Comparison of ENCODE assay signal across 18 cellular contexts in the genomic region with DNA sequence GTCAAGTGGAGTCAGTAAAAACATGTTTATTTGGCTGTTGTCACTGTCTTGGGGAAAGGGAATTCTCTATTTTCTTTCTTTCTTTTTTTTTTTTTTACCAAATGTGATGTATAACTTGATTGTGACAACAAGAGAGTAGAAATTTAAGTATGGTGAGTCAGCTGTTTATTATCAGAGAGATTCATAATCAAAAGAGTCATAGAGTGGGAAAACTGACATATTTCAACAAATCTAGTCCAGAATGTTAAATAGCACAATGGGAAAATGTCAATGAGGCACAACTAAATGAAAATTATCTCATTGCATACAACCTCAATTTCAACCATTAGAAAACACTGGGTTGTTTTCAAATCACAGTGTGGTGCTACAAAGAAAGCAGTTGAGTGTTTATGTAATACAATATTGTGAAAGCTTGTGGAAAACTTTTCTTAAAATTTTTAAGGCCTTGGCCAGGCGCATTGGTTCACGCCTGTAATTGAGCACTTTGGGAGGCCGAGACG.
"Had no signal": no experiment of that assay in that cellular context is flagged by ENCODE, and none has a peak within 500 bp of the region (broad histone marks: within the 10 kb centered on the region; RNA-seq: fewer than 3 reads in every experiment).

No MANE protein-coding gene starts in this region.

- H3K4me3 ChIP-seq: ascending aorta, breast epithelium, sigmoid colon, thyroid gland had no signal

- H3K36me3 ChIP-seq: ascending aorta, breast epithelium, sigmoid colon, thyroid gland had no signal

- H3K79me2 ChIP-seq: parathyroid adenoma had no signal

- H3K27me3 ChIP-seq: ascending aorta, breast epithelium, sigmoid colon, thyroid gland had no signal

- DNase-seq: activated CD4-positive, alpha-beta T cell treated with anti-CD3 and anti-CD28 coated beads, Interleukin-2, amount 10 ng/mL, durations not matched to agents 7 days and 5 days; activated CD8-positive, alpha-beta T cell treated with anti-CD3 and anti-CD28 coated beads, Interleukin-2, amount 10 ng/mL, durations not matched to agents 7 days and 5 days; activated naive CD4-positive, alpha-beta T cell treated with anti-CD3 and anti-CD28 coated beads, Interleukin-2, amount 10 ng/mL, durations not matched to agents 7 days and 5 days; activated naive CD8-positive, alpha-beta T cell treated with anti-CD3 and anti-CD28 coated beads, Interleukin-2, amount 50 U/mL, for 24 hours; activated T-cell treated with anti-CD3 and anti-CD28 coated beads, Interleukin-2, amount 50 U/mL, for 24 hours; dermis blood vessel endothelial cell; effector memory CD4-positive, alpha-beta T cell; immature natural killer cell; mesendoderm; natural killer cell; sigmoid colon; stimulated activated naive B cell treated with anti-CD40 and anti-IgM and Interleukin-4, amounts not matched to agents 10 μg/mL and 1 μg/mL and 100 μg/mL, for 72 hours; T1000; thyroid gland had no signal

- H3K9me3 ChIP-seq: ascending aorta, breast epithelium, sigmoid colon, thyroid gland had no signal

- H3K27ac ChIP-seq: ascending aorta, breast epithelium, parathyroid adenoma had no signal

- H3K4me1 ChIP-seq: breast epithelium, parathyroid adenoma had no signal

- H2AFZ ChIP-seq: parathyroid adenoma had no signal

- H3K9ac ChIP-seq: parathyroid adenoma had no signal

- ATAC-seq: activated CD4-positive, CD25-positive, alpha-beta regulatory T cell treated with anti-CD3 and anti-CD28 coated beads, Interleukin-2, amount 50 U/mL, for 24 hours; activated CD8-positive, alpha-beta T cell treated with anti-CD3 and anti-CD28 coated beads, Interleukin-2, amount 10 ng/mL, durations not matched to agents 7 days and 5 days; activated naive CD8-positive, alpha-beta T cell treated with anti-CD3 and anti-CD28 coated beads, Interleukin-2, amount 50 U/mL, for 24 hours; natural killer cell; stimulated activated naive B cell treated with anti-CD40 and anti-IgM and Interleukin-4, amounts not matched to agents 10 μg/mL and 1 μg/mL and 100 μg/mL, for 72 hours had no signal
